Comparison of ENCODE assay signal across 2 cellular contexts in the genomic region with DNA sequence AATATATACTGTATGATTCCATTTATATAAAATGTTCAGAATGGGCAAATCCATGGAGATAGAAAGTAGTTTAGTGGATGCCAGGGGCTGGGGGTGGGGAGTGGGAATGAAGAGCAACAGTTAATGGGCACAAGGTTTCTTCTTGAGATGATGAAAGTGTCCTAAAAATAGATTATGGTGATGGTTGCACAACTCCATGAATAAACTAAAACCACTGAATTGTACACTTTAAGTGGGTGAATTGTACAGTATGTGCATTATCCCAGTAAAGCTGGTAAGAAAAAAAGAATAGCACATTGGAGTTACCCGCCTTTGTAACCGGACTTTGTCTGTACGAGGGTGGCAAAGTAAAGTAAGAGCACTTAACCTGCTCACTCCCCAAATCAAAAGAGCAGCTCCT.
TF ChIP-seq lines count a peak whose summit lies in the region.

No MANE protein-coding gene starts in this region.

TF ChIP-seq in HepG2, 621 proteins besides CTCF, POLR2A, EP300 and RAD21 (continues in another document):
- TF ChIP-seq, protein P1, sequence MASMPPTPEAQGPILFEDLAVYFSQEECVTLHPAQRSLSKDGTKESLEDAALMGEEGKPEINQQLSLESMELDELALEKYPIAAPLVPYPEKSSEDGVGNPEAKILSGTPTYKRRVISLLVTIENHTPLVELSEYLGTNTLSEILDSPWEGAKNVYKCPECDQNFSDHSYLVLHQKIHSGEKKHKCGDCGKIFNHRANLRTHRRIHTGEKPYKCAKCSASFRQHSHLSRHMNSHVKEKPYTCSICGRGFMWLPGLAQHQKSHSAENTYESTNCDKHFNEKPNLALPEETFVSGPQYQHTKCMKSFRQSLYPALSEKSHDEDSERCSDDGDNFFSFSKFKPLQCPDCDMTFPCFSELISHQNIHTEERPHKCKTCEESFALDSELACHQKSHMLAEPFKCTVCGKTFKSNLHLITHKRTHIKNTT (CRISPR knock-in tag; IDR thresholded peaks at IDR 0.05), result no peak
- TF ChIP-seq, protein P2, sequence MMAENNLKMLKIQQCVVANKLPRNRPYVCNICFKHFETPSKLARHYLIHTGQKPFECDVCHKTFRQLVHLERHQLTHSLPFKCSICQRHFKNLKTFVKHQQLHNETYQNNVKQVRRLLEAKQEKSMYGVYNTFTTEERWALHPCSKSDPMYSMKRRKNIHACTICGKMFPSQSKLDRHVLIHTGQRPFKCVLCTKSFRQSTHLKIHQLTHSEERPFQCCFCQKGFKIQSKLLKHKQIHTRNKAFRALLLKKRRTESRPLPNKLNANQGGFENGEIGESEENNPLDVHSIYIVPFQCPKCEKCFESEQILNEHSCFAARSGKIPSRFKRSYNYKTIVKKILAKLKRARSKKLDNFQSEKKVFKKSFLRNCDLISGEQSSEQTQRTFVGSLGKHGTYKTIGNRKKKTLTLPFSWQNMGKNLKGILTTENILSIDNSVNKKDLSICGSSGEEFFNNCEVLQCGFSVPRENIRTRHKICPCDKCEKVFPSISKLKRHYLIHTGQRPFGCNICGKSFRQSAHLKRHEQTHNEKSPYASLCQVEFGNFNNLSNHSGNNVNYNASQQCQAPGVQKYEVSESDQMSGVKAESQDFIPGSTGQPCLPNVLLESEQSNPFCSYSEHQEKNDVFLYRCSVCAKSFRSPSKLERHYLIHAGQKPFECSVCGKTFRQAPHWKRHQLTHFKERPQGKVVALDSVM (CRISPR knock-in tag; IDR thresholded peaks at IDR 0.05), result no peak
- TF ChIP-seq, protein P3, sequence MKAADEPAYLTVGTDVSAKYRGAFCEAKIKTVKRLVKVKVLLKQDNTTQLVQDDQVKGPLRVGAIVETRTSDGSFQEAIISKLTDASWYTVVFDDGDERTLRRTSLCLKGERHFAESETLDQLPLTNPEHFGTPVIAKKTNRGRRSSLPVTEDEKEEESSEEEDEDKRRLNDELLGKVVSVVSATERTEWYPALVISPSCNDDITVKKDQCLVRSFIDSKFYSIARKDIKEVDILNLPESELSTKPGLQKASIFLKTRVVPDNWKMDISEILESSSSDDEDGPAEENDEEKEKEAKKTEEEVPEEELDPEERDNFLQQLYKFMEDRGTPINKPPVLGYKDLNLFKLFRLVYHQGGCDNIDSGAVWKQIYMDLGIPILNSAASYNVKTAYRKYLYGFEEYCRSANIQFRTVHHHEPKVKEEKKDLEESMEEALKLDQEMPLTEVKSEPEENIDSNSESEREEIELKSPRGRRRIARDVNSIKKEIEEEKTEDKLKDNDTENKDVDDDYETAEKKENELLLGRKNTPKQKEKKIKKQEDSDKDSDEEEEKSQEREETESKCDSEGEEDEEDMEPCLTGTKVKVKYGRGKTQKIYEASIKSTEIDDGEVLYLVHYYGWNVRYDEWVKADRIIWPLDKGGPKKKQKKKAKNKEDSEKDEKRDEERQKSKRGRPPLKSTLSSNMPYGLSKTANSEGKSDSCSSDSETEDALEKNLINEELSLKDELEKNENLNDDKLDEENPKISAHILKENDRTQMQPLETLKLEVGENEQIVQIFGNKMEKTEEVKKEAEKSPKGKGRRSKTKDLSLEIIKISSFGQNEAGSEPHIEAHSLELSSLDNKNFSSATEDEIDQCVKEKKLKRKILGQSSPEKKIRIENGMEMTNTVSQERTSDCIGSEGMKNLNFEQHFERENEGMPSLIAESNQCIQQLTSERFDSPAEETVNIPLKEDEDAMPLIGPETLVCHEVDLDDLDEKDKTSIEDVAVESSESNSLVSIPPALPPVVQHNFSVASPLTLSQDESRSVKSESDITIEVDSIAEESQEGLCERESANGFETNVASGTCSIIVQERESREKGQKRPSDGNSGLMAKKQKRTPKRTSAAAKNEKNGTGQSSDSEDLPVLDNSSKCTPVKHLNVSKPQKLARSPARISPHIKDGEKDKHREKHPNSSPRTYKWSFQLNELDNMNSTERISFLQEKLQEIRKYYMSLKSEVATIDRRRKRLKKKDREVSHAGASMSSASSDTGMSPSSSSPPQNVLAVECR (CRISPR knock-in tag; IDR thresholded peaks at IDR 0.05; ENCODE audit: borderline replicate concordance), result no peak
- TF ChIP-seq RFX5 (IDR thresholded peaks at IDR 0.05; ENCODE audit: low read depth, low read length), result no peak
- no peak for TF ChIP-seq ZNF776 (CRISPR knock-in tag; IDR thresholded peaks at IDR 0.05)
- TF ChIP-seq KDM3A (CRISPR knock-in tag; IDR thresholded peaks at IDR 0.05; ENCODE audit: low read depth), result no peak
- no peak for TF ChIP-seq MBNL3 (CRISPR knock-in tag; conservative IDR thresholded peaks at IDR 0.05)
- TF ChIP-seq KLF9 (CRISPR knock-in tag; IDR thresholded peaks at IDR 0.05; ENCODE audit: low read depth), result no peak
- no peak for TF ChIP-seq HNRNPUL1 (IDR thresholded peaks at IDR 0.05; ENCODE audit: low read depth, low read length)
- no peak for TF ChIP-seq ISX (CRISPR knock-in tag; conservative IDR thresholded peaks at IDR 0.05)
- TF ChIP-seq BHLHE40 (IDR thresholded peaks at IDR 0.05; ENCODE audit: low read length), result no peak
- TF ChIP-seq ZSCAN22 (CRISPR knock-in tag; IDR thresholded peaks at IDR 0.05), result no peak
- TF ChIP-seq ZNF724P (CRISPR knock-in tag; IDR thresholded peaks at IDR 0.05; ENCODE audit: borderline replicate concordance), result no peak
- TF ChIP-seq HOXA5 (CRISPR knock-in tag; IDR thresholded peaks at IDR 0.05), result no peak
- no peak for TF ChIP-seq GABPA (IDR thresholded peaks at IDR 0.05; ENCODE audit: low read depth, low read length)
- TF ChIP-seq GABPA (CRISPR knock-in tag; IDR thresholded peaks at IDR 0.05; ENCODE audit: low read depth), result no peak
- TF ChIP-seq, protein P4, sequence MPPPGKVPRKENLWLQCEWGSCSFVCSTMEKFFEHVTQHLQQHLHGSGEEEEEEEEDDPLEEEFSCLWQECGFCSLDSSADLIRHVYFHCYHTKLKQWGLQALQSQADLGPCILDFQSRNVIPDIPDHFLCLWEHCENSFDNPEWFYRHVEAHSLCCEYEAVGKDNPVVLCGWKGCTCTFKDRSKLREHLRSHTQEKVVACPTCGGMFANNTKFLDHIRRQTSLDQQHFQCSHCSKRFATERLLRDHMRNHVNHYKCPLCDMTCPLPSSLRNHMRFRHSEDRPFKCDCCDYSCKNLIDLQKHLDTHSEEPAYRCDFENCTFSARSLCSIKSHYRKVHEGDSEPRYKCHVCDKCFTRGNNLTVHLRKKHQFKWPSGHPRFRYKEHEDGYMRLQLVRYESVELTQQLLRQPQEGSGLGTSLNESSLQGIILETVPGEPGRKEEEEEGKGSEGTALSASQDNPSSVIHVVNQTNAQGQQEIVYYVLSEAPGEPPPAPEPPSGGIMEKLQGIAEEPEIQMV (CRISPR knock-in tag; IDR thresholded peaks at IDR 0.05; ENCODE audit: low read depth), result no peak
- TF ChIP-seq, protein P5, sequence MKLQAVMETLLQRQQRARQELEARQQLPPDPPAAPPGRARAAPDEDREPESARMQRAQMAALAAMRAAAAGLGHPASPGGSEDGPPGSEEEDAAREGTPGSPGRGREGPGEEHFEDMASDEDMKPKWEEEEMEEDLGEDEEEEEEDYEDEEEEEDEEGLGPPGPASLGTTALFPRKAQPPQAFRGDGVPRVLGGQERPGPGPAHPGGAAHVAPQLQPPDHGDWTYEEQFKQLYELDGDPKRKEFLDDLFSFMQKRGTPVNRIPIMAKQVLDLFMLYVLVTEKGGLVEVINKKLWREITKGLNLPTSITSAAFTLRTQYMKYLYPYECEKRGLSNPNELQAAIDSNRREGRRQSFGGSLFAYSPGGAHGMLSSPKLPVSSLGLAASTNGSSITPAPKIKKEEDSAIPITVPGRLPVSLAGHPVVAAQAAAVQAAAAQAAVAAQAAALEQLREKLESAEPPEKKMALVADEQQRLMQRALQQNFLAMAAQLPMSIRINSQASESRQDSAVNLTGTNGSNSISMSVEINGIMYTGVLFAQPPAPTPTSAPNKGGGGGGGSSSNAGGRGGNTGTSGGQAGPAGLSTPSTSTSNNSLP (IDR thresholded peaks at IDR 0.05; ENCODE audit: low read depth, low read length), result no peak

TF ChIP-seq in SK-N-SH, 30 proteins besides CTCF, POLR2A, EP300 and RAD21:
- no peak for TF ChIP-seq RXRA (IDR thresholded peaks at IDR 0.05; ENCODE audit: borderline replicate concordance, low read depth)
- TF ChIP-seq, protein P6, sequence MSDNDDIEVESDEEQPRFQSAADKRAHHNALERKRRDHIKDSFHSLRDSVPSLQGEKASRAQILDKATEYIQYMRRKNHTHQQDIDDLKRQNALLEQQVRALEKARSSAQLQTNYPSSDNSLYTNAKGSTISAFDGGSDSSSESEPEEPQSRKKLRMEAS (IDR thresholded peaks at IDR 0.05; ENCODE audit: low read depth), result no peak
- no peak for TF ChIP-seq ELF1 (IDR thresholded peaks at IDR 0.05)
